ENCODE assay signal across 15 cellular contexts in genomic region chr17:1083451-1084187, GRCh38.
DNase-seq lines count a peak whose midpoint lies in the region; ATAC-seq, FAIRE-seq and TF ChIP-seq lines count a peak whose summit lies in the region.
"Had no signal": no experiment of that assay in that cellular context is flagged by ENCODE, and none has a peak within 500 bp of the region (broad histone marks: within the 10 kb centered on the region; RNA-seq: fewer than 3 reads in every experiment).

No MANE protein-coding gene starts in this region.

- FAIRE-seq in HTR-8/SVneo (lab: Jason Lieb, UNC) = peak; percentile 4

- peak; percentile 39 for DNase-seq in A673 (ENCODE audit: low spot score)
- no peak for DNase-seq in HTR-8/SVneo (ENCODE audit: insufficient read length, low spot score)
- peak in 2 of 4 donors; percentile 37 to 39 for DNase-seq in body of pancreas
- DNase-seq in RPMI8226 = no peak
- no peak for DNase-seq in NCI-H1105 (lab: John Stamatoyannopoulos, UW)
- DNase-seq in NCI-H446 treated with DMSO at 0.1 percent for 48 hours (lab: John Stamatoyannopoulos, UW) = no peak
- DNase-seq: activated T-cell treated with anti-CD3 and anti-CD28 coated beads, Interleukin-2, amount 50 U/mL, for 1 hour; cortex of kidney; IMR-90; NCI-H1694 treated with DMSO at 0.1 percent for 48 hours; stimulated activated CD4-positive, alpha-beta T cell treated with anti-CD3 and anti-CD28 coated beads, Interleukin-1b, Interleukin-23, amount 100 ng/mL, for 48 hours; T-helper 1 cell; upper lobe of left lung had no signal

- no peak for TF ChIP-seq POLR2A in body of pancreas (IDR thresholded peaks at IDR 0.05)

- BruUV-seq in A673 (replicated peaks; lab: Mats Ljungman, UMichigan) = no TSS peak

- WGBS in body of pancreas, 2 donors = 66 to 70% methylated on average over 9 to 19 of the region's 19 CpGs
- WGBS in mesodermal cell (ENCODE audit: insufficient coverage in 2 of 2), 2 experiments = 82 to 85% methylated on average over 13 to 14 of the region's 19 CpGs

- POLR2A ChIA-PET in A673 (lab: Charles Lee; ENCODE audit: low non-redundant PET) = no interaction called here

- H3K36me3 ChIP-seq in A673 (ENCODE audit: insufficient read depth, low read length, poor library complexity, severe bottlenecking) = peaks cover 3% of the 10 kb centered on the region
- no peaks in the 10 kb centered on the region for H3K36me3 ChIP-seq in body of pancreas (replicated peaks in 1 of 2; ENCODE audit: insufficient read depth in 1 of 2, low read depth in 2 of 2)
- peaks cover 22% of the 10 kb centered on the region for H3K36me3 ChIP-seq in mesodermal cell (ENCODE audit: control insufficient read depth, insufficient read depth, low read length)

- no peaks in the 10 kb centered on the region for H3K27me3 ChIP-seq in A673 (replicated peaks; ENCODE audit: insufficient read depth, low read depth, low read length, poor library complexity)
- H3K27me3 ChIP-seq in body of pancreas = no peaks in the 10 kb centered on the region
- H3K27me3 ChIP-seq: upper lobe of left lung had no signal

- intact Hi-C loops in A673 (cut with micrococcal nuclease; ENCODE audit: unreplicated experiment) = no loop called here
- intact Hi-C loops in body of pancreas (cut with DNase I) = no loop called here

- CTCF ChIA-PET in A673 (lab: Charles Lee) = interaction anchor here (0.5 to 1.3 kb wide), 3 partner anchors 26 to 697 kb away, joined by 3 to 7 read pairs (median 4); no protein-coding TSS in a partner anchor

- no peak overlapping the region for H3K4me3 ChIP-seq in A673 (ENCODE audit: low read depth, low read length, poor library complexity, severe bottlenecking)
- no peak overlapping the region for H3K4me3 ChIP-seq in body of pancreas
- no peak overlapping the region for H3K4me3 ChIP-seq in mesodermal cell (ENCODE audit: extremely low read depth, insufficient read depth, low read length, poor library complexity, severe bottlenecking)
- H3K4me3 ChIP-seq: upper lobe of left lung had no signal

- TF ChIP-seq CTCF in A673 (conservative IDR thresholded peaks at IDR 0.05; ENCODE audit: low read depth, low read length) (no peak), body of pancreas (IDR thresholded peaks at IDR 0.05) (no peak)

- H3K27ac ChIP-seq in A673 (ENCODE audit: low read depth, low read length, poor library complexity, severe bottlenecking) = no peak overlapping the region
- peak overlapping the region in 3 of 4 donors; percentile 65 to 81 (median 75) for H3K27ac ChIP-seq in body of pancreas
- peak overlapping the region; percentile 3 for H3K27ac ChIP-seq in mesodermal cell (ENCODE audit: low read depth, low read length, severe bottlenecking)

- no peak for ATAC-seq in body of pancreas
- ATAC-seq in GM18907 (IDR thresholded peaks at IDR 0.05; ENCODE audit: unreplicated experiment) = no peak

- H3K9me3 ChIP-seq in A673 (ENCODE audit: low read depth, low read length, poor library complexity, severe bottlenecking) (no peaks in the 10 kb centered on the region), body of pancreas (no peaks in the 10 kb centered on the region), mesodermal cell (ENCODE audit: control insufficient read depth, low read length) (no peaks in the 10 kb centered on the region)
- H3K9me3 ChIP-seq: upper lobe of left lung had no signal

- H3K4me1 ChIP-seq in A673 (ENCODE audit: insufficient read depth, low read length, poor library complexity, severe bottlenecking) (peaks cover 31% of the 10 kb centered on the region), body of pancreas (peaks cover 71% of the 10 kb centered on the region), mesodermal cell (ENCODE audit: control insufficient read depth, insufficient read depth, low read length, poor library complexity, severe bottlenecking) (peaks cover 17% of the 10 kb centered on the region)
